In the genomic region with DNA sequence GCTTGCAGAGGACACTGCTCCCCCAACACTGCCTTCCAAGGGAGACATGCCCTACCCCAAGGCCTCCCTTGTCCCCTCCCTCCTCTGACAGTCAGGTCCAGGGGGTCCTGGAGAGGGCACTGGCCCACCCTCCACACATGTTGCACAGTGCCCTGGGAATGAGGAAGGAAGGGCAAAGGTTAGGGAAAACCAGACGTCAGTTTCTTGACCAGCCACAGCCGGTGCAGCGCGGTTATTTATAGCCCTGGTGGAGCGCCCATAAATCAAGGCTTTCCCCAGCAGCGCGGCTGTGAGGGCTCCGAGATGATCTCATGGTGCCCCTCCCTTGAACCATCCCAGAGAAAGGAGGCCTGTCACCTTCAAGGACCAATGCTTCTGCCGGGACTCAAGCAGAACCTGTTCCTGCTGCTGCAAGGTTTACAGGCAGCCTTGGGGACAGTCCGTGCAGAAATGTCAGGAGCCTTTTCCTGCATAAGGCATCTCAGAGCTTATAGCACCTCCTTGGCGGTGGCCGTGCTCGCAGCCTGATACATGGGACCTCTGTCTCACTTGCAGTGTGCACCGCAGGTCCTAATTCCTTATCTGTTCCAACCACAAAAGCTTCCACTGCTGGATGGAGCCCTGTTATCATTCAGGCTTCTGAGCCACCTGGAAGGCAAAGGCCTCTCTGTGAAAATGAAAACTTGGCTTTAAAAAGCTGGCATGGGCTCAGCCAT, we compare ENCODE assay signal across 9 cellular contexts.
DNase-seq lines count a peak whose midpoint lies in the region; ATAC-seq, FAIRE-seq and TF ChIP-seq lines count a peak whose summit lies in the region.
"Had no signal": no experiment of that assay in that cellular context is flagged by ENCODE, and none has a peak within 500 bp of the region (broad histone marks: within the 10 kb centered on the region; RNA-seq: fewer than 3 reads in every experiment).

No MANE protein-coding gene starts in this region.

- H3K27ac ChIP-seq in ascending aorta (peak overlapping the region; percentile 53 to 72), kidney (ENCODE audit: low read depth in 2 of 2, low read length in 2 of 2) (peak overlapping the region; percentile 60 to 69), stomach (peak overlapping the region in 3 of 5 donors; percentile 51 to 68 (median 58))
- H3K27ac ChIP-seq: SK-N-MC had no signal

- H3K9ac ChIP-seq in kidney (ENCODE audit: low read length in 2 of 2) = peak overlapping the region in 1 of 2 donors; percentile 17

- intact Hi-C loops in ascending aorta (cut with DNase I) (no loop called here), kidney (cut with DNase I) (no loop called here), stomach (cut with DNase I; ENCODE audit: low total_unique reads) (no loop called here)

- TF ChIP-seq CTCF in ascending aorta (IDR thresholded peaks at IDR 0.05) (no peak), kidney (IDR thresholded peaks at IDR 0.05; ENCODE audit: borderline replicate concordance, extremely low read depth, insufficient read depth) (no peak), stomach (IDR thresholded peaks at IDR 0.05) (no peak)

- H3K4me3 ChIP-seq in ascending aorta (peak overlapping the region in 1 of 2 donors; percentile 60), kidney (ENCODE audit: low read length in 2 of 2) (no peak overlapping the region), stomach (peak overlapping the region in 2 of 4 donors; percentile 3 to 15)
- H3K4me3 ChIP-seq: SK-N-MC had no signal

- FAIRE-seq in kidney (lab: Jason Lieb, UNC) = no peak

- peaks cover 0 to 20% of the 10 kb centered on the region in 2 donors for H3K4me1 ChIP-seq in ascending aorta
- peaks cover 17 to 19% of the 10 kb centered on the region in 2 donors for H3K4me1 ChIP-seq in kidney (ENCODE audit: control insufficient read depth in 1 of 2, insufficient read depth in 1 of 2, low read depth in 1 of 2, low read length in 2 of 2)
- peaks cover 12 to 27% (median 20%) of the 10 kb centered on the region in 4 donors for H3K4me1 ChIP-seq in stomach

- no peaks in the 10 kb centered on the region for H3K27me3 ChIP-seq in ascending aorta
- H3K27me3 ChIP-seq in stomach = no peaks in the 10 kb centered on the region

- peak; percentile 14 for DNase-seq in KG1 (lab: John Stamatoyannopoulos, UW)
- DNase-seq in ascending aorta (ENCODE audit: low spot score in 2 of 2) = no peak
- DNase-seq in kidney = peak; percentile 84
- peak; percentile 37 for DNase-seq in stomach

- no peak for TF ChIP-seq POLR2A in stomach (IDR thresholded peaks at IDR 0.05)

- no peak for TF ChIP-seq EP300 in stomach (IDR thresholded peaks at IDR 0.05)

- no peaks in the 10 kb centered on the region for H3K36me3 ChIP-seq in ascending aorta
- H3K36me3 ChIP-seq in kidney (ENCODE audit: control insufficient read depth in 1 of 2, insufficient read depth in 2 of 2, low read length in 2 of 2) = no peaks in the 10 kb centered on the region
- H3K36me3 ChIP-seq in stomach = no peaks in the 10 kb centered on the region

- WGBS in stomach, 5 donors = 6 to 17% (median 13%) methylated on average over 13 to 14 of the region's 14 CpGs

- no peak for ATAC-seq in HG03025 (IDR thresholded peaks at IDR 0.05; ENCODE audit: low FRiP score, unreplicated experiment)
- no peak for ATAC-seq in HG02981 (IDR thresholded peaks at IDR 0.05; ENCODE audit: unreplicated experiment)
- no peak for ATAC-seq in HG02588 (IDR thresholded peaks at IDR 0.05; ENCODE audit: unreplicated experiment)
- ATAC-seq in activated CD4-positive, CD25-positive, alpha-beta regulatory T cell treated with anti-CD3 and anti-CD28 coated beads, Interleukin-2, amount 50 U/mL, for 24 hours = no peak

- H3K9me3 ChIP-seq in ascending aorta (no peaks in the 10 kb centered on the region), kidney (ENCODE audit: control insufficient read depth in 1 of 2, low read length in 2 of 2) (peaks cover 0 to 6% of the 10 kb centered on the region in 2 donors), stomach (peaks cover 0 to 6% (median 0%) of the 10 kb centered on the region in 4 donors)

Comparison
In these comparisons a context has a peak if more than half of its experiments do, and no peak if none do; other contexts are left out.
1. DNase-seq: peak in KG1 (single experiment), kidney (single experiment) and stomach (single experiment); none in ascending aorta (0 of 2).
2. Peak in every context shown above with its lines, with median percentiles within 50 percentile points of each other: H3K27ac ChIP-seq.